Comparison of ENCODE assay signal across 13 cellular contexts in genomic region chr10:3099291-3100092, GRCh38.
DNase-seq lines count a peak whose midpoint lies in the region; ATAC-seq, FAIRE-seq and TF ChIP-seq lines count a peak whose summit lies in the region.
"Had no signal": no experiment of that assay in that cellular context is flagged by ENCODE, and none has a peak within 500 bp of the region (broad histone marks: within the 10 kb centered on the region; RNA-seq: fewer than 3 reads in every experiment).

No MANE protein-coding gene starts in this region.

- peak; percentile 72 for DNase-seq in AG09309 (ENCODE audit: low read depth)
- DNase-seq in HCEC 1CT = peak; percentile 88
- peak; percentile 82 for DNase-seq in adipocyte (ENCODE audit: low read depth)
- peak; percentile 95 for DNase-seq in iris pigment epithelial cell (ENCODE audit: low read depth)
- DNase-seq in NK-92 (lab: John Stamatoyannopoulos, UW; ENCODE audit: unreplicated experiment) = no peak
- no peak for DNase-seq in GM19239 (ENCODE audit: insufficient read length, low spot score)
- no peak for DNase-seq in NCI-H2196 treated with DMSO at 0.1 percent for 48 hours (lab: John Stamatoyannopoulos, UW; ENCODE audit: unreplicated experiment)
- DNase-seq: GOT3, NCI-H1417 treated with DMSO at 0.1 percent for 48 hours, SHP77 treated with DMSO at 0.1 percent for 48 hours had no signal

- H3K4me3 ChIP-seq in AG09309 (ENCODE audit: control insufficient read depth, low read depth, low read length) = no peak overlapping the region
- peak overlapping the region; percentile 37 for H3K4me3 ChIP-seq in adipocyte (ENCODE audit: low read length)

- no peak for ATAC-seq in GM18870 (IDR thresholded peaks at IDR 0.05; ENCODE audit: unreplicated experiment)

- H3K27me3 ChIP-seq in adipocyte (replicated peaks; ENCODE audit: control insufficient read depth, insufficient read depth, low read length) = no peaks in the 10 kb centered on the region

- no peak for TF ChIP-seq CTCF in AG09309 (IDR thresholded peaks at IDR 0.05; ENCODE audit: control insufficient read depth, insufficient read depth, low read depth, low read length, missing control alignments)

- H3K36me3 ChIP-seq in adipocyte (ENCODE audit: control insufficient read depth, insufficient read depth, low read length, severe bottlenecking) = no peaks in the 10 kb centered on the region
- H3K36me3 ChIP-seq: neutrophil had no signal

- FAIRE-seq in GM19239 (lab: Jason Lieb, UNC) = no peak
- FAIRE-seq: colon had no signal

- H3K9me3 ChIP-seq in adipocyte (ENCODE audit: control insufficient read depth, low read length) = no peaks in the 10 kb centered on the region
- H3K9me3 ChIP-seq: neutrophil had no signal

- peak overlapping the region; percentile 53 for H3K9ac ChIP-seq in adipocyte (ENCODE audit: low read length)

- H3K4me1 ChIP-seq in adipocyte (ENCODE audit: control insufficient read depth, insufficient read depth, low read length) = peaks cover 55% of the 10 kb centered on the region

Comparison
In these comparisons a context has a peak if more than half of its experiments do, and no peak if none do; other contexts are left out.
1. DNase-seq: peak in AG09309 (single experiment), HCEC 1CT (single experiment), adipocyte (single experiment) and iris pigment epithelial cell (single experiment); none in NK-92 (single experiment), GM19239 (single experiment) and NCI-H2196 treated with DMSO at 0.1 percent for 48 hours (single experiment).